In genomic region chr13:37617162-37617561, GRCh38 we compare ENCODE assay signal across 12 cellular contexts. TPM values are rescaled to one million over a fixed set of nuclear protein-coding genes. Genes with fewer than 3 reads are reported as not detected.
DNase-seq lines count a peak whose midpoint lies in the region; ATAC-seq and TF ChIP-seq lines count a peak whose summit lies in the region.
"Had no signal": no experiment of that assay in that cellular context is flagged by ENCODE, and none has a peak within 500 bp of the region (broad histone marks: within the 10 kb centered on the region; RNA-seq: fewer than 3 reads in every experiment).

No MANE protein-coding gene starts in this region.

- H2AFZ ChIP-seq in GM23338, result no peak overlapping the region

- H3K27ac ChIP-seq in GM23338 (ENCODE audit: low read depth) (no peak overlapping the region), VCaP (peak overlapping the region; percentile 43), foreskin keratinocyte (no peak overlapping the region), adrenal gland (no peak overlapping the region), right cardiac atrium (ENCODE audit: low read length) (no peak overlapping the region)

- ATAC-seq in GM23338 (0 out of 3 replicates have a peak, but pooled peaks have one; percentile 29), foreskin keratinocyte (peak; percentile 46), HG03457 (IDR thresholded peaks at IDR 0.05; ENCODE audit: unreplicated experiment) (no peak), right cardiac atrium (no peak)
- ATAC-seq: HCT116; stimulated activated effector memory CD8-positive, alpha-beta T cell treated with anti-CD3 and anti-CD28 coated beads, Interleukin-12 subunit alpha, Interleukin-12 subunit beta, amount 100 ng/mL, for 72 hours had no signal

- no peaks in the 10 kb centered on the region for H3K79me2 ChIP-seq in GM23338 (replicated peaks; ENCODE audit: insufficient read depth)

- H3K27me3 Mint-ChIP-seq in GM23338 (ENCODE audit: insufficient read depth, low read depth, poor library complexity), result peaks cover under 1% of the 10 kb centered on the region
- no peaks in the 10 kb centered on the region for H3K27me3 Mint-ChIP-seq in activated naive CD4-positive, alpha-beta T cell treated with anti-CD3 and anti-CD28 coated beads, Interleukin-2, amount 10 ng/mL, durations not matched to agents 7 days and 5 days

- intact Hi-C loops in adrenal gland (cut with DNase I), result no loop called here
- intact Hi-C loops in right cardiac atrium (cut with DNase I), result no loop called here

- H3K36me3 Mint-ChIP-seq in GM23338 (ENCODE audit: low read depth), result no peaks in the 10 kb centered on the region
- no peaks in the 10 kb centered on the region for H3K36me3 Mint-ChIP-seq in activated naive CD4-positive, alpha-beta T cell treated with anti-CD3 and anti-CD28 coated beads, Interleukin-2, amount 10 ng/mL, durations not matched to agents 7 days and 5 days
- H3K36me3 Mint-ChIP-seq: stimulated activated effector memory CD8-positive, alpha-beta T cell treated with anti-CD3 and anti-CD28 coated beads, Interleukin-12 subunit alpha, Interleukin-12 subunit beta, amount 100 ng/mL, for 72 hours had no signal

- no peak for TF ChIP-seq POLR2A in adrenal gland (IDR thresholded peaks at IDR 0.05)

- 35 to 51% (median 38%) methylated on average over 2 of the region's 2 CpGs for WGBS in adrenal gland, 4 donors
- 52% methylated on average over 2 of the region's 2 CpGs for WGBS in right cardiac atrium

- no peak overlapping the region for H3K27ac Mint-ChIP-seq in GM23338
- H3K27ac Mint-ChIP-seq in activated naive CD4-positive, alpha-beta T cell treated with anti-CD3 and anti-CD28 coated beads, Interleukin-2, amount 10 ng/mL, durations not matched to agents 7 days and 5 days, result no peak overlapping the region
- H3K27ac Mint-ChIP-seq: stimulated activated effector memory CD8-positive, alpha-beta T cell treated with anti-CD3 and anti-CD28 coated beads, Interleukin-12 subunit alpha, Interleukin-12 subunit beta, amount 100 ng/mL, for 72 hours had no signal

- H3K9me3 Mint-ChIP-seq in GM23338, result no peaks in the 10 kb centered on the region
- H3K9me3 Mint-ChIP-seq in activated naive CD4-positive, alpha-beta T cell treated with anti-CD3 and anti-CD28 coated beads, Interleukin-2, amount 10 ng/mL, durations not matched to agents 7 days and 5 days, result peaks cover 1% of the 10 kb centered on the region

- no peaks in the 10 kb centered on the region for H3K9me2 ChIP-seq in GM23338 (ENCODE audit: insufficient read depth)

- H3K27me3 ChIP-seq in GM23338 (ENCODE audit: insufficient read depth) (no peaks in the 10 kb centered on the region), foreskin keratinocyte (no peaks in the 10 kb centered on the region), adrenal gland (no peaks in the 10 kb centered on the region), right cardiac atrium (ENCODE audit: control insufficient read depth, insufficient read depth) (no peaks in the 10 kb centered on the region)

- no peaks in the 10 kb centered on the region for H4K20me1 ChIP-seq in GM23338 (replicated peaks; ENCODE audit: insufficient read depth)

- no peak overlapping the region for H3K4me3 Mint-ChIP-seq in GM23338
- H3K4me3 Mint-ChIP-seq in activated naive CD4-positive, alpha-beta T cell treated with anti-CD3 and anti-CD28 coated beads, Interleukin-2, amount 10 ng/mL, durations not matched to agents 7 days and 5 days, result no peak overlapping the region
- H3K4me3 Mint-ChIP-seq: stimulated activated effector memory CD8-positive, alpha-beta T cell treated with anti-CD3 and anti-CD28 coated beads, Interleukin-12 subunit alpha, Interleukin-12 subunit beta, amount 100 ng/mL, for 72 hours had no signal

- H3K4me1 ChIP-seq in GM23338 (ENCODE audit: insufficient read depth) (no peaks in the 10 kb centered on the region), foreskin keratinocyte (peaks cover 13% of the 10 kb centered on the region), adrenal gland (replicated peaks in 1 of 2) (no peaks in the 10 kb centered on the region), right cardiac atrium (ENCODE audit: control insufficient read depth, insufficient read depth, low read length) (no peaks in the 10 kb centered on the region)

- H3K9me3 ChIP-seq in adrenal gland (replicated peaks in 1 of 3) (no peaks in the 10 kb centered on the region), right cardiac atrium (ENCODE audit: control insufficient read depth, low read length) (no peaks in the 10 kb centered on the region)

- peak; percentile 22 for DNase-seq in GM23338 (ENCODE audit: low spot score)
- DNase-seq in foreskin keratinocyte, result peak; percentile 61 to 83
- peak; percentile 94 for DNase-seq in retinal pigment epithelial cell (ENCODE audit: low read depth)
- DNase-seq in activated naive CD4-positive, alpha-beta T cell treated with anti-CD3 and anti-CD28 coated beads, Interleukin-2, amount 10 ng/mL, durations not matched to agents 7 days and 5 days, result no peak
- DNase-seq in adrenal gland, result no peak
- no peak for DNase-seq in right cardiac atrium
- DNase-seq: aorta had no signal

- H3K4me1 Mint-ChIP-seq in GM23338, result peaks cover 7% of the 10 kb centered on the region
- H3K4me1 Mint-ChIP-seq in activated naive CD4-positive, alpha-beta T cell treated with anti-CD3 and anti-CD28 coated beads, Interleukin-2, amount 10 ng/mL, durations not matched to agents 7 days and 5 days, result no peaks in the 10 kb centered on the region
- H3K4me1 Mint-ChIP-seq: stimulated activated effector memory CD8-positive, alpha-beta T cell treated with anti-CD3 and anti-CD28 coated beads, Interleukin-12 subunit alpha, Interleukin-12 subunit beta, amount 100 ng/mL, for 72 hours had no signal

- H3F3A ChIP-seq in GM23338 (replicated peaks; ENCODE audit: low read depth), result no peaks in the 10 kb centered on the region

- TF ChIP-seq CTCF in GM23338 (conservative IDR thresholded peaks at IDR 0.05; ENCODE audit: low read depth in 2 of 2), result no peak
- TF ChIP-seq CTCF in VCaP (conservative IDR thresholded peaks at IDR 0.05), result no peak
- no peak for TF ChIP-seq CTCF in foreskin keratinocyte (conservative IDR thresholded peaks at IDR 0.05)
- no peak for TF ChIP-seq CTCF in retinal pigment epithelial cell (conservative IDR thresholded peaks at IDR 0.05; ENCODE audit: low read depth, low read length)
- no peak for TF ChIP-seq CTCF in adrenal gland (IDR thresholded peaks at IDR 0.05)

- no peaks in the 10 kb centered on the region for H3K36me3 ChIP-seq in GM23338 (ENCODE audit: insufficient read depth)
- no peaks in the 10 kb centered on the region for H3K36me3 ChIP-seq in adrenal gland (replicated peaks in 1 of 2)

- CTCF ChIA-PET in activated naive CD4-positive, alpha-beta T cell treated with anti-CD3 and anti-CD28 coated beads, Interleukin-2, amount 10 ng/mL, durations not matched to agents 7 days and 5 days (lab: Charles Lee), result no interaction called here

- H3K4me2 ChIP-seq in GM23338, result no peak overlapping the region

- H3K4me3 ChIP-seq in GM23338 (no peak overlapping the region), retinal pigment epithelial cell (ENCODE audit: low read length) (no peak overlapping the region), adrenal gland (no peak overlapping the region), right cardiac atrium (ENCODE audit: low read length) (no peak overlapping the region)

TF ChIP-seq in GM23338, 12 proteins besides CTCF, POLR2A, EP300 and RAD21 (continues in another document):
- no peak for TF ChIP-seq ZNF331 (CRISPR knock-in tag; IDR thresholded peaks at IDR 0.05; ENCODE audit: low read depth)

RNA-seq across cellular contexts. Expression of gene POSTN, which starts 18.6 kb away (rescaled TPM):
- 0.31 and 0.39 TPM in 2 replicates for total RNA-seq in GM23338 (2014; rRNA removed; shearing (Covaris generic))
- 0.21 and 0.37 TPM in 2 replicates for polyA plus RNA-seq in GM23338 (2016; fragmentation: Nextera tagmentation; extraction: Ambion mirVana)
- total RNA-seq in foreskin keratinocyte, result 1.8 and 12.7 TPM in 2 replicates
- 1.0 and 8.3 TPM in 2 replicates for polyA plus RNA-seq in foreskin keratinocyte
- 10 to 100 TPM in 1 of 8 donors, 1 to 10 TPM in 7; 1.8 to 20.0 (median 7.1) TPM for total RNA-seq in adrenal gland
- 10 to 100 TPM in 1 of 3 donors, 1 to 10 TPM in 2; 4.5 to 20.2 (median 9.1) TPM for polyA plus RNA-seq in adrenal gland
- 100 to 1,000 TPM in 3 of 4 donors, 10 to 100 TPM in 1; 65.3 to 191 (median 140) TPM for total RNA-seq in right cardiac atrium
- polyA plus RNA-seq in right cardiac atrium, result 68.6 TPM
- total RNA-seq: T-helper 2 cell treated with Interferon-gamma antibody and Interleukin-4, amounts not matched to agents 100 ng/mL and 5 ng/mL, for 36 hours had no signal

Comparison
In these comparisons a context has a peak if more than half of its experiments do, and no peak if none do; other contexts are left out.
1. ATAC-seq: peak in GM23338 (single experiment) and foreskin keratinocyte (single experiment); none in HG03457 (single experiment) and right cardiac atrium (0 of 2).
2. DNase-seq: peak in GM23338 (single experiment), foreskin keratinocyte (2 of 2) and retinal pigment epithelial cell (single experiment); none in activated naive CD4-positive, alpha-beta T cell treated with anti-CD3 and anti-CD28 coated beads, Interleukin-2, amount 10 ng/mL, durations not matched to agents 7 days and 5 days (single experiment), adrenal gland (0 of 7) and right cardiac atrium (0 of 3).